ENCODE assay signal across 8 cellular contexts in the genomic region with DNA sequence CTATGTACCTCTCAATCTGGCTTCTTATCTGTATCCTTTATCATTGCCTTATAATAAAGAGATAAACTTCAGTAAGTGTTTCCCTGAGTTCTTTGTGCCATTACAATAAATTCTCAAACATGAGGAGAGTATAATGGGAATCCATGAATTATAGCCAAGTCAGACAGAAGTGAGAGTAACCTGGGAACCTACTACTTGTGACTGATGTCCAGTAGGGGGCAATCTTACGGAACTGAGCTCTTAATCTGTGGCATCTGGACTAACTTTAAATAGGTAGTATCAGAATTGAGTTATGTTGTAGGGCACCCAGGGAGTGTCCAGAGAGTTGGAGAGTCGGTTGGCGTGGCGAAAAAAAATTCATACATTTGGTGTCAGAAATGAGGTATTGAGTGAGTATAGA.
DNase-seq lines count a peak whose midpoint lies in the region; ATAC-seq and TF ChIP-seq lines count a peak whose summit lies in the region.

No MANE protein-coding gene starts in this region.

- 68 to 81% (median 71%) methylated on average over 4 of the region's 4 CpGs for WGBS in psoas muscle, 3 donors

- H3K4me1 ChIP-seq in psoas muscle: no peaks in the 10 kb centered on the region

- H3K27me3 ChIP-seq in WERI-Rb-1 (ENCODE audit: insufficient read depth, low read depth, severe bottlenecking) (no peaks in the 10 kb centered on the region), psoas muscle (ENCODE audit: insufficient read depth in 3 of 3, low read length in 2 of 3) (no peaks in the 10 kb centered on the region)

- no peaks in the 10 kb centered on the region for H3K36me3 ChIP-seq in WERI-Rb-1
- H3K36me3 ChIP-seq in psoas muscle (ENCODE audit: insufficient read depth in 1 of 2, low read depth in 1 of 2): no peaks in the 10 kb centered on the region

- H3K9me3 ChIP-seq in WERI-Rb-1 (ENCODE audit: severe bottlenecking) (no peaks in the 10 kb centered on the region), psoas muscle (no peaks in the 10 kb centered on the region)

- DNase-seq in NCI-H2196 (lab: John Stamatoyannopoulos, UW; ENCODE audit: unreplicated experiment): peak; percentile 10
- DNase-seq in NCI-H2196 treated with DMSO at 0.1 percent for 48 hours (lab: John Stamatoyannopoulos, UW; ENCODE audit: unreplicated experiment): no peak
- peak; percentile 59 to 63 for DNase-seq in Kasumi-1 (lab: John Stamatoyannopoulos, UW)
- DNase-seq in WERI-Rb-1: peak; percentile 32
- DNase-seq in psoas muscle: no peak
- no peak for DNase-seq in G401 (ENCODE audit: low spot score)

- ATAC-seq in psoas muscle: no peak
- no peak for ATAC-seq in HG03139 (IDR thresholded peaks at IDR 0.05; ENCODE audit: unreplicated experiment)
- ATAC-seq in GM21360 (IDR thresholded peaks at IDR 0.05; ENCODE audit: unreplicated experiment): no peak

- TF ChIP-seq CTCF in WERI-Rb-1 (IDR thresholded peaks at IDR 0.05; ENCODE audit: low read depth, low read length) (peak; percentile 56), psoas muscle (IDR thresholded peaks at IDR 0.05) (peak; percentile 12)

- in situ Hi-C loops in G401 (cut with HindIII; ENCODE audit: low sequenced_read_pairs): no loop called here

- H3K27ac ChIP-seq in WERI-Rb-1: no peak overlapping the region
- no peak overlapping the region for H3K27ac ChIP-seq in psoas muscle

- H3K4me3 ChIP-seq in WERI-Rb-1 (ENCODE audit: low read depth, low read length): no peak overlapping the region
- H3K4me3 ChIP-seq in psoas muscle: no peak overlapping the region

- intact Hi-C loops in psoas muscle (cut with DNase I): no loop called here

Comparison
In these comparisons a context has a peak if more than half of its experiments do, and no peak if none do; other contexts are left out.
1. DNase-seq: peak in NCI-H2196 (single experiment), Kasumi-1 (2 of 2) and WERI-Rb-1 (single experiment); none in NCI-H2196 treated with DMSO at 0.1 percent for 48 hours (single experiment), psoas muscle (0 of 2) and G401 (single experiment).